ENCODE assay signal across 14 cellular contexts in genomic region chr3:52523386-52524257, GRCh38. TPM values are rescaled to one million over a fixed set of nuclear protein-coding genes. Genes with fewer than 3 reads are reported as not detected.
DNase-seq lines count a peak whose midpoint lies in the region; ATAC-seq and TF ChIP-seq lines count a peak whose summit lies in the region.
"Had no signal": no experiment of that assay in that cellular context is flagged by ENCODE, and none has a peak within 500 bp of the region (broad histone marks: within the 10 kb centered on the region; RNA-seq: fewer than 3 reads in every experiment).

No MANE protein-coding gene starts in this region.

- no peak overlapping the region for H3K4me3 ChIP-seq in right lobe of liver
- H3K4me3 ChIP-seq: SK-N-MC had no signal

- TF ChIP-seq POLR2A in right lobe of liver (IDR thresholded peaks at IDR 0.05), result no peak

- peaks cover 20% of the 10 kb centered on the region for H3K27me3 Mint-ChIP-seq in endothelial cell (ENCODE audit: unreplicated experiment)
- H3K27me3 Mint-ChIP-seq: activated CD8-positive, alpha-beta memory T cell treated with anti-CD3 and anti-CD28 coated beads, Interleukin-2, amount 10 ng/mL, durations not matched to agents 7 days and 5 days had no signal

- no peaks in the 10 kb centered on the region for H3K9me3 Mint-ChIP-seq in endothelial cell (ENCODE audit: unreplicated experiment)

- no peaks in the 10 kb centered on the region for H3K36me3 ChIP-seq in right lobe of liver

- ATAC-seq in right lobe of liver (no peak), GM21390 (IDR thresholded peaks at IDR 0.05; ENCODE audit: unreplicated experiment) (no peak)
- ATAC-seq: activated CD8-positive, alpha-beta memory T cell treated with anti-CD3 and anti-CD28 coated beads, Interleukin-2, amount 10 ng/mL, durations not matched to agents 7 days and 5 days had no signal

- peak overlapping the region; percentile 60 for H3K27ac ChIP-seq in RWPE1
- no peak overlapping the region for H3K27ac ChIP-seq in right lobe of liver
- H3K27ac ChIP-seq in temporal lobe (ENCODE audit: low read depth, low read length), result peak overlapping the region; percentile 52
- H3K27ac ChIP-seq: SK-N-MC had no signal

- 79% methylated on average over 5 of the region's 26 CpGs for WGBS in right lobe of liver (ENCODE audit: insufficient coverage, low coverage, low lambda C conversion rate, missing lambda C conversion rate)

- no peaks in the 10 kb centered on the region for H3K4me1 ChIP-seq in right lobe of liver

- POLR2A ChIA-PET in RWPE1 (lab: Yijun Ruan, JAX; ENCODE audit: low non-redundant PET), result no interaction called here

- intact Hi-C loops in right lobe of liver (cut with DNase I), result no loop called here

- peak overlapping the region; percentile 83 for H3K4me3 Mint-ChIP-seq in endothelial cell (ENCODE audit: unreplicated experiment)
- H3K4me3 Mint-ChIP-seq: activated CD8-positive, alpha-beta memory T cell treated with anti-CD3 and anti-CD28 coated beads, Interleukin-2, amount 10 ng/mL, durations not matched to agents 7 days and 5 days had no signal

- TF ChIP-seq CTCF in RWPE1 (conservative IDR thresholded peaks at IDR 0.05; ENCODE audit: low read depth) (no peak), endothelial cell (IDR thresholded peaks at IDR 0.05; ENCODE audit: unreplicated experiment) (no peak), right lobe of liver (IDR thresholded peaks at IDR 0.05) (no peak)

- no peak overlapping the region for H3K27ac Mint-ChIP-seq in endothelial cell (ENCODE audit: unreplicated experiment)
- H3K27ac Mint-ChIP-seq: activated CD8-positive, alpha-beta memory T cell treated with anti-CD3 and anti-CD28 coated beads, Interleukin-2, amount 10 ng/mL, durations not matched to agents 7 days and 5 days had no signal

- DNase-seq in RWPE1 (ENCODE audit: low spot score) (no peak), endothelial cell (ENCODE audit: low spot score) (no peak), right lobe of liver (peak in 2 of 3 donors; percentile 19 to 44), NCI-H1417 (lab: John Stamatoyannopoulos, UW) (no peak), NCI-H1105 (lab: John Stamatoyannopoulos, UW) (no peak)
- DNase-seq: activated CD8-positive, alpha-beta memory T cell treated with anti-CD3 and anti-CD28 coated beads, Interleukin-2, amount 10 ng/mL, durations not matched to agents 7 days and 5 days; GDM1; NCI-H1092 treated with DMSO at 0.1 percent for 48 hours; NCI-H748 treated with DMSO at 0.1 percent for 48 hours; stimulated activated CD4-positive, alpha-beta T cell treated with anti-CD3 and anti-CD28 coated beads, Interleukin-2, amount 100 ng/mL, for 48 hours; T1000 had no signal

- no peaks in the 10 kb centered on the region for H3K4me1 Mint-ChIP-seq in endothelial cell (ENCODE audit: unreplicated experiment)
- H3K4me1 Mint-ChIP-seq: activated CD8-positive, alpha-beta memory T cell treated with anti-CD3 and anti-CD28 coated beads, Interleukin-2, amount 10 ng/mL, durations not matched to agents 7 days and 5 days had no signal

- peaks cover 51% of the 10 kb centered on the region for H3K36me3 Mint-ChIP-seq in endothelial cell (ENCODE audit: low read depth, unreplicated experiment)

- H3K27me3 ChIP-seq in right lobe of liver, result no peaks in the 10 kb centered on the region

- CTCF ChIA-PET in RWPE1 (lab: Yijun Ruan, JAX), result no interaction called here

- H3K9me3 ChIP-seq in right lobe of liver, result no peaks in the 10 kb centered on the region

RNA-seq across cellular contexts. Expression of gene NT5DC2, which starts 10.0 kb away (rescaled TPM):
- total RNA-seq in endothelial cell (ENCODE audit: unreplicated experiment), result 252 TPM
- 10 to 100 TPM in 1 of 6 experiments, 1 to 10 TPM in 5; 1.1 to 12.5 (median 3.9) TPM for total RNA-seq in right lobe of liver
- 52.1 TPM for total RNA-seq in temporal lobe

RNA-seq across cellular contexts. Expression of gene UQCC5, which starts 12.8 kb away (rescaled TPM):
- total RNA-seq in endothelial cell (ENCODE audit: unreplicated experiment), result 13.3 TPM
- total RNA-seq in right lobe of liver, result 1 to 10 TPM in 5 of 6 experiments, under 1 TPM in 1; 0.81 to 8.3 (median 4.3) TPM
- total RNA-seq in temporal lobe, result 1.2 TPM

RNA-seq across cellular contexts. Expression of gene STAB1, which starts 28.5 kb away (rescaled TPM):
- total RNA-seq in endothelial cell (ENCODE audit: unreplicated experiment) (866 TPM), right lobe of liver (100 to 1,000 TPM in 3 of 6 experiments, 10 to 100 TPM in 3; 60.7 to 268 (median 92.5) TPM), temporal lobe (5.9 TPM)
- total RNA-seq: activated CD8-positive, alpha-beta memory T cell treated with anti-CD3 and anti-CD28 coated beads, Interleukin-2, amount 10 ng/mL, durations not matched to agents 7 days and 5 days had no signal

Comparison
In these comparisons a context has a peak if more than half of its experiments do, and no peak if none do; other contexts are left out.
1. DNase-seq: peak in right lobe of liver (2 of 3); none in RWPE1 (single experiment), endothelial cell (single experiment), NCI-H1417 (0 of 3) and NCI-H1105 (single experiment).
2. H3K27ac ChIP-seq: peak in RWPE1 (single experiment) and temporal lobe (single experiment); none in right lobe of liver (0 of 3).